In genomic region chr4:102344955-102345794, GRCh38 we compare ENCODE assay signal across 1 cellular context.
TF ChIP-seq lines count a peak whose summit lies in the region.

Gene SLC39A8 (minus strand): TSS chr4:102345482. CDS start chr4:102344662, 820 bp downstream.

TF ChIP-seq in HepG2, 621 proteins besides CTCF, POLR2A, EP300 and RAD21 (continued from another document):
- TF ChIP-seq MXD3 (CRISPR knock-in tag; IDR thresholded peaks at IDR 0.05): peak; percentile 59
- no peak for TF ChIP-seq ZNF207 (IDR thresholded peaks at IDR 0.05; ENCODE audit: borderline replicate concordance)
- peak; percentile 58; the same call in 1 of the 2 replicates for TF ChIP-seq HOXA3 (CRISPR knock-in tag; IDR thresholded peaks at IDR 0.05)
- no peak for TF ChIP-seq REL (CRISPR knock-in tag; conservative IDR thresholded peaks at IDR 0.05)
- no peak; the same call in 1 of the 2 replicates for TF ChIP-seq ZNF570 (CRISPR knock-in tag; IDR thresholded peaks at IDR 0.05; ENCODE audit: borderline replicate concordance)
- TF ChIP-seq MAF1 (CRISPR knock-in tag; IDR thresholded peaks at IDR 0.05; ENCODE audit: borderline replicate concordance): no peak
- TF ChIP-seq ZNF574 (CRISPR knock-in tag; IDR thresholded peaks at IDR 0.05): 0 out of 2 replicates have a peak, but pooled peaks have one; percentile 24
- TF ChIP-seq TCF7L2 (IDR thresholded peaks at IDR 0.05; ENCODE audit: low read depth, low read length): no peak
- TF ChIP-seq ZNF441 (CRISPR knock-in tag; IDR thresholded peaks at IDR 0.05; ENCODE audit: borderline replicate concordance): peak; percentile 81
- TF ChIP-seq RXRB (CRISPR knock-in tag; IDR thresholded peaks at IDR 0.05; ENCODE audit: borderline replicate concordance): 0 out of 2 replicates have a peak, but pooled peaks have one; percentile 12
- TF ChIP-seq ZNF776 (CRISPR knock-in tag; IDR thresholded peaks at IDR 0.05): 0 out of 2 replicates have a peak, but pooled peaks have one; percentile 63
- TF ChIP-seq TFDP2 (CRISPR knock-in tag; IDR thresholded peaks at IDR 0.05): peak; percentile 74
- TF ChIP-seq ZNF430 (CRISPR knock-in tag; IDR thresholded peaks at IDR 0.05): peak; percentile 74; the same call in 1 of the 2 replicates
- no peak for TF ChIP-seq ARNT (IDR thresholded peaks at IDR 0.05)
- TF ChIP-seq KDM2A (CRISPR knock-in tag; IDR thresholded peaks at IDR 0.05; ENCODE audit: borderline replicate concordance, low read depth): peak; percentile 81; the same call in 1 of the 2 replicates
- peak; percentile 47 for TF ChIP-seq ZNF501 (CRISPR knock-in tag; IDR thresholded peaks at IDR 0.05)
- no peak for TF ChIP-seq ZNF136 (CRISPR knock-in tag; IDR thresholded peaks at IDR 0.05; ENCODE audit: low read depth)
- peak; percentile 58; the same call in 1 of the 2 replicates for TF ChIP-seq REPIN1 (CRISPR knock-in tag; IDR thresholded peaks at IDR 0.05; ENCODE audit: borderline replicate concordance, low read depth)
- TF ChIP-seq MYC (CRISPR knock-in tag; IDR thresholded peaks at IDR 0.05; ENCODE audit: borderline replicate concordance): peak; percentile 92; the same call in 1 of the 2 replicates
- peak; percentile 41 for TF ChIP-seq HNRNPLL (IDR thresholded peaks at IDR 0.05; ENCODE audit: low read depth, low read length, poor library complexity, severe bottlenecking)
- 0 out of 2 replicates have a peak, but pooled peaks have one; percentile 34 for TF ChIP-seq FOXC1 (CRISPR knock-in tag; IDR thresholded peaks at IDR 0.05; ENCODE audit: borderline replicate concordance)
- TF ChIP-seq TBL1XR1 (IDR thresholded peaks at IDR 0.05; ENCODE audit: borderline replicate concordance, low read length, partially characterized antibody): no peak
- TF ChIP-seq ZNF572 (CRISPR knock-in tag; IDR thresholded peaks at IDR 0.05): no peak
- no peak for TF ChIP-seq ZSCAN22 (CRISPR knock-in tag; IDR thresholded peaks at IDR 0.05)
- no peak for TF ChIP-seq ZNF746 (CRISPR knock-in tag; IDR thresholded peaks at IDR 0.05)
- TF ChIP-seq TEAD3 (CRISPR knock-in tag; optimal IDR thresholded peaks at IDR 0.05; ENCODE audit: borderline replicate concordance): peak; percentile 51
- no peak for TF ChIP-seq ZBTB49 (CRISPR knock-in tag; IDR thresholded peaks at IDR 0.05; ENCODE audit: borderline replicate concordance)
- no peak for TF ChIP-seq ZNF264 (CRISPR knock-in tag; IDR thresholded peaks at IDR 0.05)
- TF ChIP-seq BHLHE40 (IDR thresholded peaks at IDR 0.05; ENCODE audit: low read length): peak; percentile 44; the same call in 1 of the 2 replicates
- TF ChIP-seq HNRNPL (IDR thresholded peaks at IDR 0.05; ENCODE audit: low read depth, low read length): no peak
- no peak for TF ChIP-seq ZNF740 (CRISPR knock-in tag; IDR thresholded peaks at IDR 0.05)
- no peak for TF ChIP-seq NONO (IDR thresholded peaks at IDR 0.05)
- 0 out of 2 replicates have a peak, but pooled peaks have one; percentile 49 for TF ChIP-seq NONO (CRISPR knock-in tag; conservative IDR thresholded peaks at IDR 0.05)
- no peak for TF ChIP-seq HOXD1 (CRISPR knock-in tag; IDR thresholded peaks at IDR 0.05)
- TF ChIP-seq ZFP90 (CRISPR knock-in tag; IDR thresholded peaks at IDR 0.05; ENCODE audit: borderline replicate concordance): 0 out of 2 replicates have a peak, but pooled peaks have one; percentile 35
- no peak for TF ChIP-seq NFATC3 (CRISPR knock-in tag; IDR thresholded peaks at IDR 0.05)
- peak; percentile 38; the same call in 1 of the 2 replicates for TF ChIP-seq THAP11 (CRISPR knock-in tag; IDR thresholded peaks at IDR 0.05)
- no peak for TF ChIP-seq DNMT3B (CRISPR knock-in tag; conservative IDR thresholded peaks at IDR 0.05)
- TF ChIP-seq RXRA (CRISPR knock-in tag; IDR thresholded peaks at IDR 0.05): peak; percentile 57; the same call in 1 of the 2 replicates
- TF ChIP-seq XRCC5 (optimal IDR thresholded peaks at IDR 0.05; ENCODE audit: low read length): peak; percentile 19
- 0 out of 2 replicates have a peak, but pooled peaks have one; percentile 8 for TF ChIP-seq ZNF142 (CRISPR knock-in tag; IDR thresholded peaks at IDR 0.05)
- TF ChIP-seq ZBTB20 (CRISPR knock-in tag; IDR thresholded peaks at IDR 0.05; ENCODE audit: borderline replicate concordance, low read depth): peak; percentile 54; the same call in 1 of the 2 replicates
- TF ChIP-seq ATF1 (CRISPR knock-in tag; IDR thresholded peaks at IDR 0.05): no peak
- TF ChIP-seq ZNF780A (CRISPR knock-in tag; IDR thresholded peaks at IDR 0.05): no peak
- no peak for TF ChIP-seq JUN (CRISPR knock-in tag; IDR thresholded peaks at IDR 0.05)
- no peak for TF ChIP-seq RBFOX2 (IDR thresholded peaks at IDR 0.05; ENCODE audit: low read depth, low read length)
- TF ChIP-seq POLR2AphosphoS2 (IDR thresholded peaks at IDR 0.05; ENCODE audit: low read depth, low read length): no peak
- no peak for TF ChIP-seq ZNF383 (CRISPR knock-in tag; IDR thresholded peaks at IDR 0.05; ENCODE audit: borderline replicate concordance)
- TF ChIP-seq ZNF761 (CRISPR knock-in tag; conservative IDR thresholded peaks at IDR 0.05): 0 out of 2 replicates have a peak, but pooled peaks have one; percentile 58
- 0 out of 2 replicates have a peak, but pooled peaks have one; percentile 45 for TF ChIP-seq ZNF263 (CRISPR knock-in tag; IDR thresholded peaks at IDR 0.05)
